In the genomic region with DNA sequence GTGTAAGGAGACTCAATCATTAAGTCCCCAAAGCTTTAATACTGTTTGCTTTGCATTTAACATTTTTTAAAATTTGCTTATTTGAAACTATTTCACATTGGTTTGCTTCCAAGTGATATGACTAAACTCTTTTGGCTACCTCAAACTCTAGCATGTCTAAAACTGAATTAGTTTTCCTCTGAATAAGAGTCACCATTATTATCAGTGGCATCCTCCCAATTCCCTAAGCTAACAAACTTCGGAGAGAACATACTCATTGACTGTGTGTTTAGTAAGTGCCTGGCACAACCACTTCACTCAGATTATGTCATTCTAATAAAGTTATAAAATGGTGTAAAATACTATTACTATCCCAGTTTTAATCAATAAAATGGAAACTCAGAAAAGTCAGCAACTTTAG, we compare ENCODE assay signal across 14 cellular contexts. TPM values are rescaled to one million over a fixed set of nuclear protein-coding genes. Genes with fewer than 3 reads are reported as not detected.
DNase-seq lines count a peak whose midpoint lies in the region; ATAC-seq and TF ChIP-seq lines count a peak whose summit lies in the region.
"Had no signal": no experiment of that assay in that cellular context is flagged by ENCODE, and none has a peak within 500 bp of the region (broad histone marks: within the 10 kb centered on the region; RNA-seq: fewer than 3 reads in every experiment).

No MANE protein-coding gene starts in this region.

- H3K27me3 ChIP-seq in adrenal gland (no peaks in the 10 kb centered on the region), sigmoid colon (no peaks in the 10 kb centered on the region)

- no peak for TF ChIP-seq EP300 in sigmoid colon (IDR thresholded peaks at IDR 0.05)

- H3K36me3 ChIP-seq in adrenal gland (replicated peaks in 1 of 2) (peaks cover 0 to 34% of the 10 kb centered on the region in 2 donors), sigmoid colon (peaks cover 0 to 34% (median 4%) of the 10 kb centered on the region in 4 donors)

- intact Hi-C loops in adrenal gland (cut with DNase I) (no loop called here), sigmoid colon (cut with DNase I) (no loop called here)

- no peak for ATAC-seq in HG03442 (IDR thresholded peaks at IDR 0.05; ENCODE audit: unreplicated experiment)
- ATAC-seq: activated T-cell treated with anti-CD3 and anti-CD28 coated beads, Interleukin-2, amount 50 U/mL, for 4 hours; GM12878 had no signal

- 16 to 31% (median 24%) methylated on average over 1 of the region's 1 CpG for WGBS in adrenal gland, 4 donors
- 53 to 67% methylated on average over 1 of the region's 1 CpG for WGBS in sigmoid colon, 2 donors

- H3K4me1 ChIP-seq in adrenal gland (replicated peaks in 1 of 2) (peaks cover 27 to 42% of the 10 kb centered on the region in 2 donors), sigmoid colon (peaks cover 2 to 62% (median 56%) of the 10 kb centered on the region in 4 donors)

- DNase-seq in AG09309 (ENCODE audit: low read depth) (peak; percentile 61), adrenal gland (peak in 2 of 7 donors; percentile 18 to 28), fibroblast of mammary gland (ENCODE audit: low read depth) (peak; percentile 92), sigmoid colon (no peak), NCI-H748 (lab: John Stamatoyannopoulos, UW; ENCODE audit: unreplicated experiment) (no peak), T-helper 2 cell (no peak)
- no peak for DNase-seq in activated naive CD4-positive, alpha-beta T cell (lab: John Stamatoyannopoulos, UW)
- DNase-seq: activated T-cell treated with anti-CD3 and anti-CD28 coated beads, Interleukin-2, amount 50 U/mL, for 4 hours; effector CD8-positive, alpha-beta T cell; NCI-H1694 treated with DMSO at 0.1 percent for 48 hours; occipital lobe; OCI-M1 had no signal

- TF ChIP-seq CTCF in AG09309 (IDR thresholded peaks at IDR 0.05; ENCODE audit: control insufficient read depth, insufficient read depth, low read depth, low read length, missing control alignments) (no peak), adrenal gland (IDR thresholded peaks at IDR 0.05) (no peak), fibroblast of mammary gland (conservative IDR thresholded peaks at IDR 0.05; ENCODE audit: control insufficient read depth, insufficient read depth, low read depth, low read length) (no peak), sigmoid colon (IDR thresholded peaks at IDR 0.05) (no peak)

- H3K9me3 ChIP-seq in adrenal gland (replicated peaks in 1 of 3) (no peaks in the 10 kb centered on the region), sigmoid colon (no peaks in the 10 kb centered on the region)

- H3K4me3 ChIP-seq in AG09309 (ENCODE audit: control insufficient read depth, low read depth, low read length) = no peak overlapping the region
- no peak overlapping the region for H3K4me3 ChIP-seq in adrenal gland
- H3K4me3 ChIP-seq in fibroblast of mammary gland (ENCODE audit: control insufficient read depth, low read depth, low read length) = no peak overlapping the region
- no peak overlapping the region for H3K4me3 ChIP-seq in sigmoid colon
- H3K4me3 ChIP-seq: GM12878 had no signal

- TF ChIP-seq POLR2A in adrenal gland (IDR thresholded peaks at IDR 0.05) (no peak), sigmoid colon (IDR thresholded peaks at IDR 0.05) (no peak)

- H3K27ac ChIP-seq in adrenal gland = peak overlapping the region in 4 of 5 donors; percentile 29 to 55 (median 43)
- H3K27ac ChIP-seq in sigmoid colon = peak overlapping the region; percentile 47 to 79 (median 76)

RNA-seq across cellular contexts. Expression of a gene that starts 21.9 kb away (rescaled TPM):
- 10 to 100 TPM; 26.0 to 87.3 (median 43.2) TPM for total RNA-seq in adrenal gland
- polyA plus RNA-seq in adrenal gland = 100 to 1,000 TPM in 1 of 3 donors, 10 to 100 TPM in 2; 62.5 to 128 (median 87.8) TPM
- total RNA-seq in sigmoid colon = 10 to 100 TPM; 50.1 to 90.3 (median 82.2) TPM
- polyA plus RNA-seq in sigmoid colon = 10 to 100 TPM; 21.0 to 26.1 (median 25.5) TPM

Comparison
In these comparisons a context has a peak if more than half of its experiments do, and no peak if none do; other contexts are left out.
1. DNase-seq: peak in AG09309 (single experiment) and fibroblast of mammary gland (single experiment); none in sigmoid colon (single experiment), activated naive CD4-positive, alpha-beta T cell (0 of 4), NCI-H748 (single experiment) and T-helper 2 cell (0 of 5).